9 cellular contexts compared by ENCODE assay signal in genomic region chr12:47777741-47778558, GRCh38. TPM values are rescaled to one million over a fixed set of nuclear protein-coding genes. Genes with fewer than 3 reads are reported as not detected.
DNase-seq lines count a peak whose midpoint lies in the region; FAIRE-seq and TF ChIP-seq lines count a peak whose summit lies in the region.
"Had no signal": no experiment of that assay in that cellular context is flagged by ENCODE, and none has a peak within 500 bp of the region (broad histone marks: within the 10 kb centered on the region; RNA-seq: fewer than 3 reads in every experiment).

No MANE protein-coding gene starts in this region.

- no peak for TF ChIP-seq POLR2A in erythroblast (IDR thresholded peaks at IDR 0.05; ENCODE audit: low read length)

- no peak for FAIRE-seq in D721Med (lab: Jason Lieb, UNC)

- TF ChIP-seq CTCF in D721Med (IDR thresholded peaks at IDR 0.05; ENCODE audit: insufficient read depth, missing control alignments) = no peak

- intact Hi-C loops in posterior vena cava (cut with DNase I) = loop anchor here (5.0 kb wide), 3 partner anchors 36 to 1786 kb away; partner anchors contain the start of gene SCAF11 (in 1 of the 2)

- peak; percentile 37 for DNase-seq in EH (ENCODE audit: low read depth)
- DNase-seq in NCI-H2196 treated with DMSO at 0.1 percent for 48 hours (lab: John Stamatoyannopoulos, UW; ENCODE audit: unreplicated experiment) = peak; percentile 47
- peak; percentile 70 to 91 for DNase-seq in erythroblast (lab: John Stamatoyannopoulos, UW)
- peak; percentile 83 for DNase-seq in posterior vena cava (ENCODE audit: low spot score)
- DNase-seq in stimulated activated CD8-positive, alpha-beta memory T cell treated with anti-CD3 and anti-CD28 coated beads, Interleukin-4, amount 100 ng/mL, for 48 hours = no peak
- DNase-seq in SKM-1 treated with dmso at 0.1 percent for 144 hours (lab: John Stamatoyannopoulos, UW; ENCODE audit: unreplicated experiment) = no peak
- DNase-seq in NCI-H146 treated with DMSO at 0.1 percent for 48 hours (lab: John Stamatoyannopoulos, UW; ENCODE audit: unreplicated experiment) = no peak
- DNase-seq in D721Med (ENCODE audit: insufficient read length, low spot score) = no peak
- DNase-seq: SW 1271 had no signal

RNA-seq across cellular contexts. Expression of gene SLC48A1, which starts 4.9 kb away (rescaled TPM):
- total RNA-seq in posterior vena cava = 10 to 100 TPM; 28.5 to 33.8 TPM

RNA-seq across cellular contexts. Expression of gene RAPGEF3, which starts 19.3 kb away (rescaled TPM):
- 10 to 100 TPM; 18.3 to 33.5 TPM for total RNA-seq in posterior vena cava

RNA-seq across cellular contexts. Expression of gene HDAC7, which starts 41.8 kb away (rescaled TPM):
- total RNA-seq in posterior vena cava = 100 to 1,000 TPM; 111 to 126 TPM

RNA-seq across cellular contexts. Expression of gene ENDOU, which starts 52.7 kb away (rescaled TPM):
- 1 to 10 TPM in 1 of 2 donors, under 1 TPM in 1; 0.38 to 1.7 TPM for total RNA-seq in posterior vena cava

Comparison
In these comparisons a context has a peak if more than half of its experiments do, and no peak if none do; other contexts are left out.
1. DNase-seq: peak in EH (single experiment), NCI-H2196 treated with DMSO at 0.1 percent for 48 hours (single experiment), erythroblast (2 of 2) and posterior vena cava (single experiment); none in stimulated activated CD8-positive, alpha-beta memory T cell treated with anti-CD3 and anti-CD28 coated beads, Interleukin-4, amount 100 ng/mL, for 48 hours (single experiment), SKM-1 treated with dmso at 0.1 percent for 144 hours (single experiment), NCI-H146 treated with DMSO at 0.1 percent for 48 hours (single experiment) and D721Med (single experiment).